23 cellular contexts compared by ENCODE assay signal in genomic region chr11:92980291-92980690, GRCh38. TPM values are rescaled to one million over a fixed set of nuclear protein-coding genes. Genes with fewer than 3 reads are reported as not detected.
DNase-seq lines count a peak whose midpoint lies in the region; ATAC-seq, FAIRE-seq and TF ChIP-seq lines count a peak whose summit lies in the region.
"Had no signal": no experiment of that assay in that cellular context is flagged by ENCODE, and none has a peak within 500 bp of the region (broad histone marks: within the 10 kb centered on the region; RNA-seq: fewer than 3 reads in every experiment).

No MANE protein-coding gene starts in this region.

- no peaks in the 10 kb centered on the region for H3K9me2 ChIP-seq in SK-N-SH

- H3K36me3 ChIP-seq in SK-N-SH (replicated peaks in 1 of 2; ENCODE audit: control insufficient read depth in 1 of 2, insufficient read depth in 2 of 2, low read length in 1 of 2) = no peaks in the 10 kb centered on the region
- H3K36me3 ChIP-seq in bronchial epithelial cell (ENCODE audit: control insufficient read depth, insufficient read depth, low read length) = no peaks in the 10 kb centered on the region
- H3K36me3 ChIP-seq: HAP-1 had no signal

- CTCF ChIA-PET in SK-N-SH (lab: Yijun Ruan, JAX) = interaction anchor here (0.8 kb wide), 1 partner anchor 189 kb away, joined by 4 read pairs; no protein-coding TSS in a partner anchor

- no peak overlapping the region for H3K9ac ChIP-seq in SK-N-SH
- H3K9ac ChIP-seq: GM23248 had no signal

- TF ChIP-seq POLR2A in GM12891 (IDR thresholded peaks at IDR 0.05; ENCODE audit: low read depth, low read length) = no peak

- no peaks in the 10 kb centered on the region for H4K20me1 ChIP-seq in SK-N-SH (ENCODE audit: insufficient read depth)

- TF ChIP-seq CTCF in SK-N-SH (IDR thresholded peaks at IDR 0.05) (no peak), bronchial epithelial cell (IDR thresholded peaks at IDR 0.05; ENCODE audit: insufficient read depth, low read length, severe bottlenecking) (no peak)

- H3K9me3 ChIP-seq in SK-N-SH = no peaks in the 10 kb centered on the region
- H3K9me3 ChIP-seq: A549, Caco-2, HAP-1 had no signal

- WGBS in SK-N-SH (ENCODE audit: low lambda C conversion rate) = 96% methylated on average over 3 of the region's 3 CpGs

- H3K4me3 ChIP-seq in SK-N-SH (ENCODE audit: low read depth in 2 of 2, low read length in 1 of 2) (no peak overlapping the region), bronchial epithelial cell (ENCODE audit: low read depth, low read length) (no peak overlapping the region)
- H3K4me3 ChIP-seq: A549, GM12878, GM23248, HAP-1 had no signal

- H3K27me3 ChIP-seq in SK-N-SH (ENCODE audit: insufficient read depth) = no peaks in the 10 kb centered on the region
- no peaks in the 10 kb centered on the region for H3K27me3 ChIP-seq in bronchial epithelial cell (ENCODE audit: control insufficient read depth, insufficient read depth, low read length)

- H2AFZ ChIP-seq in SK-N-SH (ENCODE audit: low read depth) = no peak overlapping the region
- H2AFZ ChIP-seq: GM23248 had no signal

- H3K79me2 ChIP-seq in SK-N-SH (ENCODE audit: insufficient read depth) = no peaks in the 10 kb centered on the region

- POLR2A ChIA-PET in SK-N-SH (lab: Yijun Ruan, JAX) = no interaction called here

- peak overlapping the region; percentile 65; the same call in 1 of the 2 replicates for H3K4me2 ChIP-seq in SK-N-SH
- H3K4me2 ChIP-seq: A549 had no signal

- ATAC-seq in SK-N-SH treated with all-trans-retinoic acid at 6 μM for 48 hours (no peak), HG02759 (IDR thresholded peaks at IDR 0.05; ENCODE audit: unreplicated experiment) (no peak), HG03175 (IDR thresholded peaks at IDR 0.05; ENCODE audit: unreplicated experiment) (no peak)
- ATAC-seq: A549, GM12878 had no signal

- H3K27ac ChIP-seq in SK-N-SH (ENCODE audit: low read depth in 2 of 2, low read length in 1 of 2) = peak overlapping the region in 1 of 2 experiments; percentile 87; a peak in 2 of 4 replicates
- H3K27ac ChIP-seq: 22Rv1, A549, C4-2B, GM23248 had no signal

- TF ChIP-seq EP300 in SK-N-SH (IDR thresholded peaks at IDR 0.05; ENCODE audit: borderline replicate concordance in 1 of 2, low read depth in 1 of 2, low read length in 1 of 2) = no peak

- peak; percentile 55 for FAIRE-seq in bronchial epithelial cell (lab: Jason Lieb, UNC)
- no peak for FAIRE-seq in GM12891 (lab: Jason Lieb, UNC)
- FAIRE-seq: A549, D721Med, GM12878 had no signal

- no peak for DNase-seq in SK-N-SH
- DNase-seq in NCI-H226 = peak; percentile 5
- peak; percentile 65 for DNase-seq in bronchial epithelial cell (ENCODE audit: low read depth)
- no peak for DNase-seq in GM12891 (ENCODE audit: insufficient read length, low spot score)
- DNase-seq in SHP77 (lab: John Stamatoyannopoulos, UW) = no peak
- DNase-seq: AML-193; Caco-2; CD4-positive, alpha-beta T cell; DMS79 treated with DMSO at 0.1 percent for 48 hours; EL; GM23248 had no signal

- peaks cover 26% of the 10 kb centered on the region for H3F3A ChIP-seq in SK-N-SH (replicated peaks; ENCODE audit: insufficient read depth)

- TF ChIP-seq RAD21 in SK-N-SH (IDR thresholded peaks at IDR 0.05; ENCODE audit: low read length) = no peak

- H3K4me1 ChIP-seq in SK-N-SH (ENCODE audit: control insufficient read depth in 1 of 2, insufficient read depth in 2 of 2, low read depth in 1 of 2, low read length in 1 of 2) = peaks cover 21 to 28% of the 10 kb centered on the region in 2 experiments; a peak in 3 of 4 replicates
- H3K4me1 ChIP-seq: A549, Caco-2, HAP-1 had no signal

TF ChIP-seq in SK-N-SH, 30 proteins besides CTCF, POLR2A, EP300 and RAD21 (continues in another document):
- TF ChIP-seq FOSL2 (IDR thresholded peaks at IDR 0.05; ENCODE audit: borderline replicate concordance, low read depth) (no peak), ELF1 (IDR thresholded peaks at IDR 0.05) (no peak), USF1 (IDR thresholded peaks at IDR 0.05; ENCODE audit: borderline replicate concordance, low read depth) (no peak), IRF3 (IDR thresholded peaks at IDR 0.05; ENCODE audit: low read depth, low read length) (no peak), CHD2 (IDR thresholded peaks at IDR 0.05; ENCODE audit: low read length, partially characterized antibody) (no peak), GATA2 (CRISPR knock-in tag; IDR thresholded peaks at IDR 0.05) (no peak), NRF1 (IDR thresholded peaks at IDR 0.05; ENCODE audit: low read depth, low read length) (no peak), RFX5 (IDR thresholded peaks at IDR 0.05; ENCODE audit: low read length) (no peak)

TF ChIP-seq in SK-N-SH treated with all-trans-retinoic acid at 6 μM for 48 hours, 23 proteins besides CTCF, POLR2A, EP300 and RAD21:
- TF ChIP-seq ZNF70 (CRISPR knock-in tag; IDR thresholded peaks at IDR 0.05) = no peak
- TF ChIP-seq TSHZ2 (CRISPR knock-in tag; IDR thresholded peaks at IDR 0.05) = no peak
- TF ChIP-seq ZFP3 (CRISPR knock-in tag; IDR thresholded peaks at IDR 0.05) = no peak
- TF ChIP-seq SNAI2 (CRISPR knock-in tag; IDR thresholded peaks at IDR 0.05) = no peak

TF ChIP-seq in GM12891, 5 proteins besides CTCF, POLR2A, EP300 and RAD21:
- TF ChIP-seq SPI1 (IDR thresholded peaks at IDR 0.05; ENCODE audit: low read depth, low read length) (no peak), PAX5 (IDR thresholded peaks at IDR 0.05; ENCODE audit: insufficient read depth, low read length, severe bottlenecking) (no peak), TAF1 (IDR thresholded peaks at IDR 0.05; ENCODE audit: low read depth, low read length) (no peak), POU2F2 (IDR thresholded peaks at IDR 0.05; ENCODE audit: low read depth, low read length) (no peak), POLR2AphosphoS5 (IDR thresholded peaks at IDR 0.05; ENCODE audit: low read depth, low read length) (no peak)

RNA-seq across cellular contexts. Expression of gene MTNR1B, which starts 10.8 kb away (rescaled TPM):
- polyA plus RNA-seq in SK-N-SH (2012; rRNA removed) = not detected in 2 replicates
- not detected in 2 replicates for polyA plus RNA-seq in SK-N-SH (2012; cell fraction: cytosol; rRNA removed)
- polyA plus RNA-seq in SK-N-SH (2012; cell fraction: nucleus; rRNA removed) = 0.14 TPM in 1 of 2 replicates, not detected in the other
- total RNA-seq in bronchial epithelial cell = not detected in 2 replicates
- not detected for polyA plus RNA-seq in GM12891 (2012; ENCODE audit: low read depth, missing spikeins)
- total RNA-seq: Caco-2; CD4-positive, alpha-beta T cell; G401; GM12878; GM23248; H4 had no signal
- polyA plus RNA-seq: A549, BJ, GM12878, GM23248 had no signal

Comparison
In these comparisons a context has a peak if more than half of its experiments do, and no peak if none do; other contexts are left out.
1. DNase-seq: peak in NCI-H226 (single experiment) and bronchial epithelial cell (single experiment); none in SK-N-SH (single experiment), GM12891 (single experiment) and SHP77 (0 of 2).